10 cellular contexts compared by ENCODE assay signal in genomic region chr9:123081824-123082223, GRCh38. TPM values are rescaled to one million over a fixed set of nuclear protein-coding genes. Genes with fewer than 3 reads are reported as not detected.
DNase-seq lines count a peak whose midpoint lies in the region; ATAC-seq, FAIRE-seq and TF ChIP-seq lines count a peak whose summit lies in the region.
"Had no signal": no experiment of that assay in that cellular context is flagged by ENCODE, and none has a peak within 500 bp of the region (broad histone marks: within the 10 kb centered on the region; RNA-seq: fewer than 3 reads in every experiment).

No MANE protein-coding gene starts in this region.

- no peaks in the 10 kb centered on the region for H3K79me2 ChIP-seq in fibroblast of lung (ENCODE audit: control insufficient read depth, insufficient read depth, low read length)

- TF ChIP-seq CTCF in fibroblast of lung (conservative IDR thresholded peaks at IDR 0.05 in 1 of 2, IDR thresholded peaks at IDR 0.05 in 1 of 2; ENCODE audit: low read depth in 1 of 2, low read length in 2 of 2): peak; percentile 61 to 65

- peaks cover 2% of the 10 kb centered on the region for H3K36me3 ChIP-seq in fibroblast of lung (ENCODE audit: control insufficient read depth, insufficient read depth, low read length)

- no peaks in the 10 kb centered on the region for H3K27me3 ChIP-seq in fibroblast of lung (ENCODE audit: control insufficient read depth, insufficient read depth, low read length)
- H3K27me3 ChIP-seq: neutrophil had no signal

- peak; percentile 86 for ATAC-seq in SK-N-SH treated with all-trans-retinoic acid at 6 μM for 48 hours
- ATAC-seq in GM21786 (IDR thresholded peaks at IDR 0.05; ENCODE audit: unreplicated experiment): no peak
- ATAC-seq: T-cell had no signal

- no peak overlapping the region for H3K4me2 ChIP-seq in fibroblast of lung (ENCODE audit: extremely low read depth, insufficient read depth, low read length)

- FAIRE-seq in H54 (lab: Jason Lieb, UNC): peak; percentile 52

- H2AFZ ChIP-seq in fibroblast of lung (ENCODE audit: low read length): no peak overlapping the region

- DNase-seq in CMK (ENCODE audit: low read depth) (peak; percentile 17), H54 (ENCODE audit: insufficient read length, low spot score) (no peak), fibroblast of lung (ENCODE audit: low read depth in 2 of 2) (peak; percentile 43 to 58), pons (ENCODE audit: low spot score) (peak; percentile 53), 8988T (no peak)
- DNase-seq in activated T-cell treated with anti-CD3 and anti-CD28 coated beads, Interleukin-2, amount 50 U/mL, for 1 hour: no peak

- H3K4me3 ChIP-seq in fibroblast of lung (replicated peaks in 1 of 4; ENCODE audit: control extremely low read depth in 1 of 4, insufficient read depth in 1 of 4, low read depth in 3 of 4, low read length in 4 of 4): no peak overlapping the region

- H3K27ac ChIP-seq in fibroblast of lung (ENCODE audit: insufficient read depth, low read length): no peak overlapping the region
- H3K27ac ChIP-seq: neutrophil had no signal

- no peaks in the 10 kb centered on the region for H4K20me1 ChIP-seq in fibroblast of lung (ENCODE audit: control insufficient read depth, extremely low read depth, insufficient read depth, low read length)

- no peak for TF ChIP-seq POLR2A in H54 (IDR thresholded peaks at IDR 0.05; ENCODE audit: low read depth, low read length)

- no peaks in the 10 kb centered on the region for H3K9me3 ChIP-seq in fibroblast of lung (ENCODE audit: control insufficient read depth, insufficient read depth, low read depth, low read length)
- H3K9me3 ChIP-seq: neutrophil had no signal

- H3K9ac ChIP-seq in fibroblast of lung (ENCODE audit: insufficient read depth, low read length): no peak overlapping the region

- H3K4me1 ChIP-seq in fibroblast of lung (ENCODE audit: control insufficient read depth, extremely low read depth, insufficient read depth, low read length): no peaks in the 10 kb centered on the region

TF ChIP-seq in SK-N-SH treated with all-trans-retinoic acid at 6 μM for 48 hours, 23 proteins besides CTCF, POLR2A, EP300 and RAD21:
- TF ChIP-seq SNAI2 (CRISPR knock-in tag; IDR thresholded peaks at IDR 0.05) (no peak), CSRNP3 (CRISPR knock-in tag; IDR thresholded peaks at IDR 0.05) (no peak), ISL1 (CRISPR knock-in tag; IDR thresholded peaks at IDR 0.05) (no peak), ZFP3 (CRISPR knock-in tag; IDR thresholded peaks at IDR 0.05) (no peak), PATZ1 (CRISPR knock-in tag; IDR thresholded peaks at IDR 0.05; ENCODE audit: borderline replicate concordance) (no peak), TCF4 (CRISPR knock-in tag; IDR thresholded peaks at IDR 0.05; ENCODE audit: borderline replicate concordance) (no peak), TOX (CRISPR knock-in tag; IDR thresholded peaks at IDR 0.05; ENCODE audit: borderline replicate concordance) (no peak), ESRRG (CRISPR knock-in tag; IDR thresholded peaks at IDR 0.05) (no peak), TSHZ2 (CRISPR knock-in tag; IDR thresholded peaks at IDR 0.05) (no peak), ZNF8 (CRISPR knock-in tag; IDR thresholded peaks at IDR 0.05) (no peak), GLIS3 (CRISPR knock-in tag; IDR thresholded peaks at IDR 0.05) (no peak), BACH2 (CRISPR knock-in tag; IDR thresholded peaks at IDR 0.05; ENCODE audit: borderline replicate concordance) (no peak), POU6F1 (CRISPR knock-in tag; IDR thresholded peaks at IDR 0.05; ENCODE audit: borderline replicate concordance, low read depth) (no peak), CREB5 (CRISPR knock-in tag; IDR thresholded peaks at IDR 0.05; ENCODE audit: low read depth) (no peak), ZNF70 (CRISPR knock-in tag; IDR thresholded peaks at IDR 0.05) (no peak), ZC3H10 (CRISPR knock-in tag; IDR thresholded peaks at IDR 0.05) (no peak), CSDC2 (CRISPR knock-in tag; IDR thresholded peaks at IDR 0.05) (no peak), RARB (CRISPR knock-in tag; IDR thresholded peaks at IDR 0.05) (no peak), ARNTL (CRISPR knock-in tag; IDR thresholded peaks at IDR 0.05; ENCODE audit: borderline replicate concordance, low read depth) (no peak)
TF ChIP-seq in SK-N-SH treated with all-trans-retinoic acid at 6 μM for 48 hours: peak in this region for 0.

RNA-seq across cellular contexts. Expression of gene GPR21, which starts 48.4 kb away (rescaled TPM):
- 0.66 and 1.0 TPM in 2 replicates for total RNA-seq in fibroblast of lung
- 1.2 TPM in 1 of 2 replicates, not detected in the other for polyA plus RNA-seq in fibroblast of lung
- polyA plus RNA-seq in fibroblast of lung (2012): not detected in 2 replicates
- polyA minus RNA-seq in fibroblast of lung (ENCODE audit: low replicate concordance): 1.5 and 5.7 TPM in 2 replicates

Comparison
In these comparisons a context has a peak if more than half of its experiments do, and no peak if none do; other contexts are left out.
1. DNase-seq: peak in CMK (single experiment), fibroblast of lung (2 of 2) and pons (single experiment); none in H54 (single experiment), 8988T (single experiment) and activated T-cell treated with anti-CD3 and anti-CD28 coated beads, Interleukin-2, amount 50 U/mL, for 1 hour (single experiment).